ENCODE assay signal across 15 cellular contexts in the genomic region with DNA sequence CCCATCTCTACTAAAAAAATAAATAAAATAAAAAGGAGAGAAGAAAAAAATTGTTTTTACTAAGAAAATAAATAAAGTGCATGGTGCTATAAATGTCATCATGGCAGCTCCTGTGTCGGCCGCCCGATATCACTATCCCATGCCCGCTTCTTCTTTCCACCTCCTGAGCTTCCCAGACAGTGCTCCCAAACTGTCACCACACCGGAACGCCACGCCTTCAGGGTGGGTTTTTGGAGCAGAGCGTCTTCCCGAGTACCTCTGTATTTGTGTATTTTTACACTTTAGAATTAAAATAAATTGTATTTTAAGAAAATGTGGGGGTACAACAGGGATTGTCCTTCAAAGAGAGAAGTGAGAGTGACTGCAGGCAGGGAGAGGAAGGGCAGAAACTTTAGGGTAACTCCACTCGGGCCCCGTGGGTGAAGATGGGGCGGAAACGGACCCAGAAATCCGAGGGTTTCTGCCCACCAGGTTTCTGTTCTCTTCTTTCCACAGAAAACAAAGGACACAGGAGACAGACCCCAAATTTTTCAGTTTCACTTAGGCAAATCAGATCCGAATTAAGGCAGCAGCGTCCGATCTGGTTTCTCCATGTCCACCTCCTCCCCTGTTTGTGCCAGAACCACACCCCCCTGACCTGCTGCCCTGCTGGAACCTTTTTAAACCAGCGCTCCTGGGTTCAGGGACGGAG. TPM values are rescaled to one million over a fixed set of nuclear protein-coding genes. Genes with fewer than 3 reads are reported as not detected.
DNase-seq lines count a peak whose midpoint lies in the region; ATAC-seq, FAIRE-seq and TF ChIP-seq lines count a peak whose summit lies in the region.
"Had no signal": no experiment of that assay in that cellular context is flagged by ENCODE, and none has a peak within 500 bp of the region (broad histone marks: within the 10 kb centered on the region; RNA-seq: fewer than 3 reads in every experiment).

No MANE protein-coding gene starts in this region.

- H3K36me3 Mint-ChIP-seq in activated CD8-positive, alpha-beta T cell treated with anti-CD3 and anti-CD28 coated beads, Interleukin-2, amount 10 ng/mL, durations not matched to agents 7 days and 5 days (ENCODE audit: low read depth), result no peaks in the 10 kb centered on the region
- H3K36me3 Mint-ChIP-seq: WTC11 had no signal

- no peak for DNase-seq in A549 (ENCODE audit: low read depth in 1 of 2, low spot score in 1 of 2)
- no peak for DNase-seq in GM12864 (ENCODE audit: low read depth)
- no peak for DNase-seq in activated CD8-positive, alpha-beta T cell treated with anti-CD3 and anti-CD28 coated beads, Interleukin-2, amount 10 ng/mL, durations not matched to agents 7 days and 5 days
- no peak for DNase-seq in NCI-H226
- DNase-seq in NCI-H1694 treated with DMSO at 0.1 percent for 48 hours (lab: John Stamatoyannopoulos, UW), result no peak
- no peak for DNase-seq in ACHN
- DNase-seq: dermis blood vessel endothelial cell, left colon had no signal

- TF ChIP-seq EP300 in A549 (IDR thresholded peaks at IDR 0.05), result no peak

- H3K27me3 Mint-ChIP-seq in activated CD8-positive, alpha-beta T cell treated with anti-CD3 and anti-CD28 coated beads, Interleukin-2, amount 10 ng/mL, durations not matched to agents 7 days and 5 days (ENCODE audit: low read depth), result no peaks in the 10 kb centered on the region

- no peak for FAIRE-seq in A549 (lab: Jason Lieb, UNC)

- H3K4me3 ChIP-seq in A549 (no peak overlapping the region), GM12864 (ENCODE audit: low read depth, low read length) (peak overlapping the region; percentile 1; the same call in 1 of the 2 replicates), muscle layer of duodenum (ENCODE audit: low read depth in 1 of 2, low read length in 2 of 2) (no peak overlapping the region)
- H3K4me3 ChIP-seq: ascending aorta had no signal

- in situ Hi-C loops in ACHN (cut with HindIII; ENCODE audit: low pct_ligation_motif_present, low pct_unique_long_range_greater_than_20kb, low sequenced_read_pairs), result no loop called here

- WGBS in A549 (ENCODE audit: missing lambda C conversion rate), result 59% methylated on average over 19 of the region's 19 CpGs

- peak overlapping the region; percentile 79 for H3K27ac Mint-ChIP-seq in activated CD8-positive, alpha-beta T cell treated with anti-CD3 and anti-CD28 coated beads, Interleukin-2, amount 10 ng/mL, durations not matched to agents 7 days and 5 days
- H3K27ac Mint-ChIP-seq: WTC11 had no signal

- H3K9me3 ChIP-seq in A549 (no peaks in the 10 kb centered on the region), muscle layer of duodenum (ENCODE audit: control insufficient read depth in 1 of 2, low read length in 2 of 2) (no peaks in the 10 kb centered on the region)
- H3K9me3 ChIP-seq: ascending aorta had no signal

- POLR2A ChIA-PET in A549 (lab: Yijun Ruan, JAX), result no interaction called here
- POLR2A ChIA-PET in activated CD8-positive, alpha-beta T cell treated with anti-CD3 and anti-CD28 coated beads, Interleukin-2, amount 10 ng/mL, durations not matched to agents 7 days and 5 days (lab: Charles Lee), result interaction anchor here (1.2 kb wide), 1 partner anchor 546 kb away, joined by 3 read pairs; no protein-coding TSS in a partner anchor

- ATAC-seq in A549, result no peak
- ATAC-seq in activated CD8-positive, alpha-beta T cell treated with anti-CD3 and anti-CD28 coated beads, Interleukin-2, amount 10 ng/mL, durations not matched to agents 7 days and 5 days, result no peak
- no peak for ATAC-seq in GM21528 (IDR thresholded peaks at IDR 0.05; ENCODE audit: low FRiP score, unreplicated experiment)
- ATAC-seq: left colon, WTC11 had no signal

- H3K36me3 ChIP-seq in muscle layer of duodenum (ENCODE audit: control insufficient read depth in 1 of 2, insufficient read depth in 2 of 2, low read length in 2 of 2), result no peaks in the 10 kb centered on the region
- H3K36me3 ChIP-seq: ascending aorta had no signal

- 0 out of 3 replicates have a peak overlapping the region, but pooled peaks have one; percentile 6 for H3K4me2 ChIP-seq in A549

- no peak for TF ChIP-seq RAD21 in A549 (conservative IDR thresholded peaks at IDR 0.05 in 1 of 2, IDR thresholded peaks at IDR 0.05 in 1 of 2)

- TF ChIP-seq CTCF in A549 (IDR thresholded peaks at IDR 0.05) (no peak), GM12864 (IDR thresholded peaks at IDR 0.05; ENCODE audit: low read depth, low read length, missing control alignments) (no peak)

- H3K4me1 ChIP-seq in A549 (peaks cover 12% of the 10 kb centered on the region), muscle layer of duodenum (ENCODE audit: control insufficient read depth in 1 of 2, insufficient read depth in 2 of 2, low read length in 2 of 2) (no peaks in the 10 kb centered on the region)
- H3K4me1 ChIP-seq: ascending aorta had no signal

- TF ChIP-seq POLR2A in A549 (IDR thresholded peaks at IDR 0.05; ENCODE audit: low read length), result no peak

- 0 out of 6 replicates have a peak overlapping the region, but pooled peaks of 1 of the 2 experiments have one; percentile 12 for H3K27ac ChIP-seq in A549
- H3K27ac ChIP-seq in muscle layer of duodenum (ENCODE audit: low read length), result peak overlapping the region; percentile 67

- H3K9me3 Mint-ChIP-seq in activated CD8-positive, alpha-beta T cell treated with anti-CD3 and anti-CD28 coated beads, Interleukin-2, amount 10 ng/mL, durations not matched to agents 7 days and 5 days (ENCODE audit: insufficient read depth), result no peaks in the 10 kb centered on the region

- no peak overlapping the region for H3K4me3 Mint-ChIP-seq in activated CD8-positive, alpha-beta T cell treated with anti-CD3 and anti-CD28 coated beads, Interleukin-2, amount 10 ng/mL, durations not matched to agents 7 days and 5 days
- H3K4me3 Mint-ChIP-seq: WTC11 had no signal

- H3K27me3 ChIP-seq in muscle layer of duodenum (ENCODE audit: low read depth, low read length), result no peaks in the 10 kb centered on the region
- H3K27me3 ChIP-seq: ascending aorta had no signal

- peaks cover 88% of the 10 kb centered on the region for H3K4me1 Mint-ChIP-seq in activated CD8-positive, alpha-beta T cell treated with anti-CD3 and anti-CD28 coated beads, Interleukin-2, amount 10 ng/mL, durations not matched to agents 7 days and 5 days (ENCODE audit: low read depth)

- CTCF ChIA-PET in A549 (lab: Yijun Ruan, JAX), result interaction anchor here (0.8 kb wide), 1 partner anchor 34 kb away, joined by 3 read pairs; no protein-coding TSS in a partner anchor
- CTCF ChIA-PET in activated CD8-positive, alpha-beta T cell treated with anti-CD3 and anti-CD28 coated beads, Interleukin-2, amount 10 ng/mL, durations not matched to agents 7 days and 5 days (lab: Charles Lee), result no interaction called here

TF ChIP-seq in A549, 52 proteins besides CTCF, POLR2A, EP300 and RAD21:
- TF ChIP-seq MAFK (IDR thresholded peaks at IDR 0.05; ENCODE audit: partially characterized antibody), result no peak
- no peak for TF ChIP-seq KDM1A (IDR thresholded peaks at IDR 0.05; ENCODE audit: low read depth)
- no peak for TF ChIP-seq GATA3 (IDR thresholded peaks at IDR 0.05; ENCODE audit: borderline replicate concordance)
- TF ChIP-seq KDM5A (IDR thresholded peaks at IDR 0.05), result no peak
- no peak for TF ChIP-seq SMC3 (IDR thresholded peaks at IDR 0.05)
- no peak for TF ChIP-seq FOSB (CRISPR knock-in tag; IDR thresholded peaks at IDR 0.05)
- TF ChIP-seq REST (IDR thresholded peaks at IDR 0.05), result no peak
- TF ChIP-seq JUNB (IDR thresholded peaks at IDR 0.05), result no peak
- TF ChIP-seq RNF2 (IDR thresholded peaks at IDR 0.05; ENCODE audit: borderline replicate concordance, low read depth), result no peak
- TF ChIP-seq NFE2L2 (conservative IDR thresholded peaks at IDR 0.05; ENCODE audit: low read length), result no peak

RNA-seq across cellular contexts. Expression of gene ITGAX, which starts 3.6 kb away (rescaled TPM):
- 0.87 and 1.4 TPM in 2 replicates for polyA plus RNA-seq in A549 (2011; rRNA removed)
- polyA plus RNA-seq in A549 (2012; cell fraction: cytosol; rRNA removed), result 0.36 and 0.45 TPM in 2 replicates
- polyA plus RNA-seq in A549 (2012; cell fraction: nucleus; rRNA removed), result 1.2 TPM in 2 replicates
- polyA plus RNA-seq in A549 (2017; fragmentation: RNase III; extraction: RNeasy Plus Mini Kit Qiagen cat#74134 plus additional on column Dnase treatment), result 0.35 to 0.79 TPM (median 0.49 TPM) in 3 replicates
- polyA minus RNA-seq in A549 (2011; rRNA and poly(A)+ RNA removed), result 1.1 and 1.3 TPM in 2 replicates
- 10 to 100 TPM; 22.7 to 25.0 TPM for total RNA-seq in activated CD8-positive, alpha-beta T cell treated with anti-CD3 and anti-CD28 coated beads, Interleukin-2, amount 10 ng/mL, durations not matched to agents 7 days and 5 days
- total RNA-seq: NCI-H460 had no signal
- polyA plus RNA-seq: BJ had no signal

RNA-seq across cellular contexts. Expression of gene ITGAD, which starts 41.7 kb away (rescaled TPM):
- polyA plus RNA-seq in A549 (2011; rRNA removed) (not detected in 2 replicates), A549 (2017; fragmentation: RNase III; extraction: RNeasy Plus Mini Kit Qiagen cat#74134 plus additional on column Dnase treatment) (not detected in 3 replicates)
- 0.01 TPM in 1 of 2 replicates, not detected in the other for polyA plus RNA-seq in A549 (2012; cell fraction: cytosol; rRNA removed)
- polyA plus RNA-seq in A549 (2012; cell fraction: nucleus; rRNA removed), result not detected in 2 replicates
- not detected in 2 replicates for polyA minus RNA-seq in A549 (2011; rRNA and poly(A)+ RNA removed)
- under 1 TPM; 0.13 to 0.68 TPM for total RNA-seq in activated CD8-positive, alpha-beta T cell treated with anti-CD3 and anti-CD28 coated beads, Interleukin-2, amount 10 ng/mL, durations not matched to agents 7 days and 5 days
- total RNA-seq: ascending aorta, dermis blood vessel endothelial cell, esophagus mucosa, NCI-H460, WTC11 had no signal
- polyA plus RNA-seq: BJ had no signal
